Comparison of ENCODE assay signal across 14 cellular contexts in the genomic region with DNA sequence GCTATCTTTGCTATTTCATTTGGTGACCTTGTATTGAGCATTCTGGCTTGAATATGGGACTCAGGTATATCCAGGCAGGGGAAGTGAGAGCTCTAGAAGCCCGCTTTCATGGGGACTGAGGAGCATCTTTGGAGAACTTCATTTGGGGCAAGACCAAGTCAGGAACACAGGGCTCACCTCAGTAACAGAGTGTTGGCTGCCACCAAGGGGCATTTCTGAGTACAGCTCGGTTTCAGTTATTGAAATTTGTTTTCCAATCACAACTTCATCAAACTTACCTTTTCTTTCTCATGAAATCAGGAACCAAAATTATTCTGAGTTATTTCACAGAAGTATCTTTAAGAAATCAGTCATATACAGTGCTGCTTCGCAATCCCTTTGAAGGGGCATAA.
DNase-seq lines count a peak whose midpoint lies in the region; FAIRE-seq and TF ChIP-seq lines count a peak whose summit lies in the region.
"Had no signal": no experiment of that assay in that cellular context is flagged by ENCODE, and none has a peak within 500 bp of the region (broad histone marks: within the 10 kb centered on the region; RNA-seq: fewer than 3 reads in every experiment).

No MANE protein-coding gene starts in this region.

- H3K9me3 ChIP-seq in OCI-LY7 (ENCODE audit: low read length) (no peaks in the 10 kb centered on the region), neural progenitor cell (ENCODE audit: low read depth) (peaks cover 6% of the 10 kb centered on the region), MG63 (no peaks in the 10 kb centered on the region), ovary (no peaks in the 10 kb centered on the region)
- H3K9me3 ChIP-seq: HAP-1 had no signal

- H3K9me3 Mint-ChIP-seq in neural progenitor cell: peaks cover 22% of the 10 kb centered on the region

- no peak overlapping the region for H3K9ac ChIP-seq in neural progenitor cell

- no peak for TF ChIP-seq EP300 in ovary (IDR thresholded peaks at IDR 0.05)

- TF ChIP-seq CTCF in OCI-LY7 (conservative IDR thresholded peaks at IDR 0.05; ENCODE audit: low read length) (peak; percentile 25; the same call in 1 of the 2 replicates), epithelial cell of proximal tubule (conservative IDR thresholded peaks at IDR 0.05; ENCODE audit: low read depth, low read length) (peak; percentile 52), neural progenitor cell (IDR thresholded peaks at IDR 0.05) (peak; percentile 50), ovary (IDR thresholded peaks at IDR 0.05) (no peak)

- H3K27ac ChIP-seq in OCI-LY7 (ENCODE audit: low read depth, low read length, poor library complexity, severe bottlenecking): no peak overlapping the region
- no peak overlapping the region for H3K27ac ChIP-seq in neural progenitor cell
- H3K27ac ChIP-seq in ovary: no peak overlapping the region

- H3K4me3 ChIP-seq in OCI-LY7 (ENCODE audit: low read depth, low read length, poor library complexity, severe bottlenecking) (no peak overlapping the region), epithelial cell of proximal tubule (ENCODE audit: low read depth, low read length) (no peak overlapping the region), neural progenitor cell (no peak overlapping the region), MG63 (no peak overlapping the region), ovary (no peak overlapping the region)
- H3K4me3 ChIP-seq: HAP-1 had no signal

- H4K20me1 ChIP-seq in OCI-LY7 (ENCODE audit: insufficient read depth, low read length) (no peaks in the 10 kb centered on the region), neural progenitor cell (ENCODE audit: low read depth) (no peaks in the 10 kb centered on the region)

- H3K4me1 ChIP-seq in OCI-LY7 (ENCODE audit: insufficient read depth, low read length, poor library complexity, severe bottlenecking): no peaks in the 10 kb centered on the region
- H3K4me1 ChIP-seq in neural progenitor cell: no peaks in the 10 kb centered on the region
- no peaks in the 10 kb centered on the region for H3K4me1 ChIP-seq in ovary (ENCODE audit: insufficient read depth)
- H3K4me1 ChIP-seq: HAP-1 had no signal

- BruUV-seq in OCI-LY7 (replicated peaks; lab: Mats Ljungman, UMichigan): no TSS peak

- no peaks in the 10 kb centered on the region for H3K9me2 ChIP-seq in OCI-LY7 (ENCODE audit: insufficient read depth, low read length)

- intact Hi-C loops in OCI-LY7 (cut with micrococcal nuclease; ENCODE audit: unreplicated experiment): no loop called here
- intact Hi-C loops in ovary (cut with DNase I): no loop called here

- H3K27me3 Mint-ChIP-seq in neural progenitor cell (ENCODE audit: insufficient read depth, low read depth): no peaks in the 10 kb centered on the region

- H3K4me1 Mint-ChIP-seq in neural progenitor cell: peaks cover 3% of the 10 kb centered on the region

- no peak for FAIRE-seq in RCC 7860 (lab: Jason Lieb, UNC)

- H2AFZ ChIP-seq in OCI-LY7 (ENCODE audit: low read length): no peak overlapping the region
- no peak overlapping the region for H2AFZ ChIP-seq in neural progenitor cell (replicated peaks)

- no peaks in the 10 kb centered on the region for H3F3A ChIP-seq in neural progenitor cell (ENCODE audit: low read depth)

- WGBS in ovary, 3 donors: 82 to 90% (median 84%) methylated on average over 3 of the region's 3 CpGs

- H3K27ac Mint-ChIP-seq in neural progenitor cell: no peak overlapping the region
- H3K27ac Mint-ChIP-seq: CD8-positive, alpha-beta T cell had no signal

- H3K4me2 ChIP-seq in OCI-LY7 (ENCODE audit: low read length): no peak overlapping the region
- no peak overlapping the region for H3K4me2 ChIP-seq in neural progenitor cell

- CTCF ChIA-PET in OCI-LY7 (lab: Charles Lee; ENCODE audit: unreplicated experiment): no interaction called here

- DNase-seq in EH (ENCODE audit: low read depth): peak; percentile 12
- DNase-seq in OCI-LY7 (ENCODE audit: low spot score): no peak
- DNase-seq in epithelial cell of proximal tubule (ENCODE audit: low read depth): no peak
- DNase-seq in neural progenitor cell (ENCODE audit: low spot score): peak; percentile 27
- DNase-seq in MG63: no peak
- no peak for DNase-seq in ovary
- no peak for DNase-seq in NCI-H1930 (lab: John Stamatoyannopoulos, UW)
- no peak for DNase-seq in RCC 7860 (ENCODE audit: low spot score)
- DNase-seq: activated T-cell treated with anti-CD3 and anti-CD28 coated beads, Interleukin-2, amount 50 U/mL, for 1 hour; CD8-positive, alpha-beta T cell; SIG-M5; stimulated activated CD4-positive, alpha-beta T cell treated with anti-CD3 and anti-CD28 coated beads, Interleukin-2, amount 100 ng/mL, for 24 hours; stimulated activated naive CD4-positive, alpha-beta T cell treated with Interleukin-2 at 50 U/mL for 16 hours had no signal

- TF ChIP-seq POLR2A in ovary (IDR thresholded peaks at IDR 0.05): no peak

- H3K36me3 ChIP-seq in OCI-LY7 (ENCODE audit: insufficient read depth, low read length) (no peaks in the 10 kb centered on the region), neural progenitor cell (no peaks in the 10 kb centered on the region), MG63 (no peaks in the 10 kb centered on the region), ovary (no peaks in the 10 kb centered on the region)
- H3K36me3 ChIP-seq: HAP-1 had no signal

- POLR2A ChIA-PET in OCI-LY7 (lab: Charles Lee): no interaction called here

- no peak overlapping the region for H3K4me3 Mint-ChIP-seq in neural progenitor cell
- H3K4me3 Mint-ChIP-seq: CD8-positive, alpha-beta T cell had no signal

- H3K36me3 Mint-ChIP-seq in neural progenitor cell: peaks cover 3% of the 10 kb centered on the region
- H3K36me3 Mint-ChIP-seq: CD8-positive, alpha-beta T cell had no signal

- H3K79me2 ChIP-seq in OCI-LY7 (ENCODE audit: insufficient read depth, low read depth, low read length): no peaks in the 10 kb centered on the region
- no peaks in the 10 kb centered on the region for H3K79me2 ChIP-seq in neural progenitor cell (ENCODE audit: low read depth)

- no peaks in the 10 kb centered on the region for H3K27me3 ChIP-seq in neural progenitor cell
- H3K27me3 ChIP-seq in MG63: no peaks in the 10 kb centered on the region
- H3K27me3 ChIP-seq in ovary: no peaks in the 10 kb centered on the region

Comparison
In these comparisons a context has a peak if more than half of its experiments do, and no peak if none do; other contexts are left out.
1. DNase-seq: peak in EH (single experiment) and neural progenitor cell (single experiment); none in OCI-LY7 (single experiment), epithelial cell of proximal tubule (single experiment), MG63 (single experiment), ovary (0 of 5), NCI-H1930 (0 of 2) and RCC 7860 (single experiment).
2. CTCF ChIP-seq: peak in OCI-LY7 (single experiment), epithelial cell of proximal tubule (single experiment) and neural progenitor cell (single experiment); none in ovary (0 of 3).